13 cellular contexts compared by ENCODE assay signal in genomic region chr14:22477569-22478194, GRCh38.
DNase-seq lines count a peak whose midpoint lies in the region; ATAC-seq, FAIRE-seq and TF ChIP-seq lines count a peak whose summit lies in the region.
"Had no signal": no experiment of that assay in that cellular context is flagged by ENCODE, and none has a peak within 500 bp of the region (broad histone marks: within the 10 kb centered on the region; RNA-seq: fewer than 3 reads in every experiment).

No MANE protein-coding gene starts in this region.

- no peaks in the 10 kb centered on the region for H3K27me3 Mint-ChIP-seq in activated naive CD4-positive, alpha-beta T cell treated with anti-CD3 and anti-CD28 coated beads, Interleukin-2, amount 50 U/mL, for 24 hours

- H3K14ac ChIP-seq in H1 (ENCODE audit: insufficient read length), result no peak overlapping the region

- no peak overlapping the region for H2BK120ac ChIP-seq in H1 (replicated peaks; ENCODE audit: low read depth, low read length)

- H3K4me3 ChIP-seq in H1 (ENCODE audit: extremely low read depth in 1 of 4, insufficient read depth in 2 of 4, low read depth in 3 of 4, low read length in 4 of 4) (no peak overlapping the region), vagina (no peak overlapping the region)

- no peak for TF ChIP-seq EP300 in H1 (IDR thresholded peaks at IDR 0.05; ENCODE audit: borderline replicate concordance in 1 of 2, low read depth in 2 of 2, low read length in 2 of 2)

- H3K27me3 ChIP-seq in H1 (replicated peaks in 1 of 4; ENCODE audit: control insufficient read depth in 3 of 4, extremely low read depth in 1 of 4, insufficient read depth in 3 of 4, low read length in 3 of 4), result no peaks in the 10 kb centered on the region; a peak in 1 of 7 replicates
- no peaks in the 10 kb centered on the region for H3K27me3 ChIP-seq in vagina

- WGBS in H1 (ENCODE audit: extremely low coverage in 1 of 2, insufficient coverage in 1 of 2, insufficient read length in 1 of 2, insufficient replicate concordance in 2 of 2, low coverage in 1 of 2, low lambda C conversion rate in 2 of 2, missing lambda C conversion rate in 1 of 2), 2 experiments, result 95% methylated on average over 5 of the region's 5 CpGs; no CpG with 5 or more reads in 1 of the 2 experiments

- H3K36me3 ChIP-seq in H1 (ENCODE audit: control insufficient read depth in 2 of 4, insufficient read depth in 4 of 4, low read length in 3 of 4), result no peaks in the 10 kb centered on the region
- H3K36me3 ChIP-seq in vagina, result no peaks in the 10 kb centered on the region

- no peaks in the 10 kb centered on the region for H3K9me3 Mint-ChIP-seq in activated naive CD4-positive, alpha-beta T cell treated with anti-CD3 and anti-CD28 coated beads, Interleukin-2, amount 50 U/mL, for 24 hours
- H3K9me3 Mint-ChIP-seq in activated naive CD4-positive, alpha-beta T cell treated with anti-CD3 and anti-CD28 coated beads, Interleukin-2, amount 50 U/mL, for 72 hours, result no peaks in the 10 kb centered on the region

- H3K56ac ChIP-seq in H1 (replicated peaks; ENCODE audit: insufficient read length, low read depth, low read length), result no peak overlapping the region

- no peaks in the 10 kb centered on the region for H3K79me2 ChIP-seq in H1 (ENCODE audit: control insufficient read depth in 1 of 2, insufficient read depth in 2 of 2, low read length in 2 of 2)

- H4K91ac ChIP-seq in H1 (replicated peaks; ENCODE audit: insufficient read length, low read length), result no peak overlapping the region

- H2AK5ac ChIP-seq in H1 (ENCODE audit: low read depth, low read length), result no peak overlapping the region

- H3K36me3 Mint-ChIP-seq in activated naive CD4-positive, alpha-beta T cell treated with anti-CD3 and anti-CD28 coated beads, Interleukin-2, amount 50 U/mL, for 24 hours, result no peaks in the 10 kb centered on the region
- H3K36me3 Mint-ChIP-seq in activated naive CD4-positive, alpha-beta T cell treated with anti-CD3 and anti-CD28 coated beads, Interleukin-2, amount 50 U/mL, for 72 hours, result no peaks in the 10 kb centered on the region

- H3K4ac ChIP-seq in H1 (replicated peaks; ENCODE audit: insufficient read length, low read depth, low read length), result no peak overlapping the region

- no peaks in the 10 kb centered on the region for H3K23me2 ChIP-seq in H1 (ENCODE audit: low read depth, low read length)

- no peak for DNase-seq in activated naive CD4-positive, alpha-beta T cell treated with anti-CD3 and anti-CD28 coated beads, Interleukin-2, amount 50 U/mL, for 72 hours (ENCODE audit: low spot score in 2 of 2)
- peak; percentile 45 for DNase-seq in MV-4-11 (lab: John Stamatoyannopoulos, UW)
- no peak for DNase-seq in H1 (ENCODE audit: low read depth in 1 of 2, low spot score in 2 of 2)
- DNase-seq in vagina (ENCODE audit: extremely low spot score in 2 of 2), result no peak
- no peak for DNase-seq in GOT3 (lab: John Stamatoyannopoulos, UW)
- DNase-seq in NCI-H524 treated with DMSO at 0.1 percent for 48 hours (lab: John Stamatoyannopoulos, UW), result no peak
- DNase-seq: effector memory CD4-positive, alpha-beta T cell; GF-D8; kidney; NCI-H1092 treated with DMSO at 0.1 percent for 48 hours; right cardiac atrium had no signal

- no peak overlapping the region for H3K4me2 ChIP-seq in H1 (ENCODE audit: insufficient read depth in 1 of 2, low read depth in 2 of 2, low read length in 2 of 2)

- no peak for TF ChIP-seq RAD21 in H1 (IDR thresholded peaks at IDR 0.05 in 1 of 2, conservative IDR thresholded peaks at IDR 0.05 in 1 of 2; ENCODE audit: low read depth in 2 of 2, low read length in 2 of 2)

- peak overlapping the region; percentile 76 for H3K27ac Mint-ChIP-seq in activated naive CD4-positive, alpha-beta T cell treated with anti-CD3 and anti-CD28 coated beads, Interleukin-2, amount 50 U/mL, for 24 hours
- H3K27ac Mint-ChIP-seq in activated naive CD4-positive, alpha-beta T cell treated with anti-CD3 and anti-CD28 coated beads, Interleukin-2, amount 50 U/mL, for 72 hours, result no peak overlapping the region

- FAIRE-seq in H1 (lab: Jason Lieb, UNC), result no peak
- FAIRE-seq: kidney had no signal

- H2AFZ ChIP-seq in H1 (ENCODE audit: low read length), result no peak overlapping the region

- POLR2A ChIA-PET in H1 (lab: Charles Lee; ENCODE audit: partially characterized antibody), result no interaction called here

- no peak overlapping the region for H3K9ac ChIP-seq in H1 (replicated peaks in 1 of 4; ENCODE audit: extremely low read depth in 1 of 4, low read depth in 3 of 4, low read length in 3 of 4)

- H3K9me3 ChIP-seq in H1 (ENCODE audit: insufficient read depth in 2 of 2, low read depth in 1 of 2, low read length in 1 of 2) (no peaks in the 10 kb centered on the region), vagina (no peaks in the 10 kb centered on the region)

- ATAC-seq in activated naive CD4-positive, alpha-beta T cell treated with anti-CD3 and anti-CD28 coated beads, Interleukin-2, amount 50 U/mL, for 72 hours, result no peak
- no peak for ATAC-seq in HG03097 (IDR thresholded peaks at IDR 0.05; ENCODE audit: low FRiP score, unreplicated experiment)

- H3K18ac ChIP-seq in H1 (ENCODE audit: extremely low read depth, low read length), result peak overlapping the region; percentile 41; the same call in 1 of the 2 replicates

- H3K27ac ChIP-seq in H1 (ENCODE audit: low read depth, low read length) (no peak overlapping the region), vagina (peak overlapping the region; percentile 57)

- H4K5ac ChIP-seq in H1 (ENCODE audit: insufficient read length, low read depth, low read length), result no peak overlapping the region

- H3K4me1 ChIP-seq in H1 (replicated peaks in 1 of 4; ENCODE audit: control insufficient read depth in 3 of 4, insufficient read depth in 4 of 4, low read length in 3 of 4) (peaks cover 0 to 8% (median 5%) of the 10 kb centered on the region in 4 experiments; a peak in 4 of 7 replicates), vagina (peaks cover 66% of the 10 kb centered on the region)

- H3K4me1 Mint-ChIP-seq in activated naive CD4-positive, alpha-beta T cell treated with anti-CD3 and anti-CD28 coated beads, Interleukin-2, amount 50 U/mL, for 24 hours, result peaks cover 3% of the 10 kb centered on the region

- TF ChIP-seq POLR2A in H1 (IDR thresholded peaks at IDR 0.05; ENCODE audit: control extremely low read depth in 1 of 2, low read depth in 2 of 2, low read length in 2 of 2) (no peak), vagina (IDR thresholded peaks at IDR 0.05) (no peak)

- no peak for TF ChIP-seq CTCF in H1 (IDR thresholded peaks at IDR 0.05; ENCODE audit: control extremely low read depth in 1 of 3, insufficient read depth in 1 of 3, low read depth in 1 of 3, low read length in 3 of 3)
- no peak for TF ChIP-seq CTCF in vagina (IDR thresholded peaks at IDR 0.05)

- intact Hi-C loops in vagina (cut with DNase I), result no loop called here

- CTCF ChIA-PET in H1 (lab: Charles Lee; ENCODE audit: partially characterized antibody), result interaction anchor here (0.5 to 4.3 kb wide), 15 partner anchors 12 to 346 kb away, joined by 3 to 34 read pairs (median 3); no protein-coding TSS in a partner anchor

- H2BK12ac ChIP-seq in H1 (ENCODE audit: low read depth, low read length), result no peak overlapping the region

- H3K4me3 Mint-ChIP-seq in activated naive CD4-positive, alpha-beta T cell treated with anti-CD3 and anti-CD28 coated beads, Interleukin-2, amount 50 U/mL, for 24 hours, result peak overlapping the region; percentile 68

- H2BK20ac ChIP-seq in H1 (ENCODE audit: low read length), result no peak overlapping the region

- H4K20me1 ChIP-seq in H1 (replicated peaks in 1 of 2; ENCODE audit: control insufficient read depth in 1 of 2, insufficient read depth in 2 of 2, low read length in 2 of 2), result no peaks in the 10 kb centered on the region

- no peak overlapping the region for H4K8ac ChIP-seq in H1 (ENCODE audit: extremely low read depth, insufficient read depth, low read length)

- H2BK5ac ChIP-seq in H1 (ENCODE audit: low read depth, low read length), result no peak overlapping the region

- H2BK15ac ChIP-seq in H1 (ENCODE audit: low read length), result peak overlapping the region; percentile 62; the same call in 1 of the 2 replicates

- H3K79me1 ChIP-seq in H1 (ENCODE audit: low read depth, low read length), result no peaks in the 10 kb centered on the region

- no peak overlapping the region for H3K23ac ChIP-seq in H1 (ENCODE audit: insufficient read length)

TF ChIP-seq in H1, 55 proteins besides CTCF, POLR2A, EP300 and RAD21:
- TF ChIP-seq MAX (IDR thresholded peaks at IDR 0.05), result no peak
- TF ChIP-seq EGR1 (IDR thresholded peaks at IDR 0.05; ENCODE audit: borderline replicate concordance, low read depth, low read length), result no peak
- no peak for TF ChIP-seq BACH1 (IDR thresholded peaks at IDR 0.05; ENCODE audit: low read length)
- no peak for TF ChIP-seq CBX8 (IDR thresholded peaks at IDR 0.05; ENCODE audit: borderline replicate concordance, low read depth, low read length)
- no peak for TF ChIP-seq CEBPB (IDR thresholded peaks at IDR 0.05; ENCODE audit: low read depth, low read length)
- no peak for TF ChIP-seq SP2 (IDR thresholded peaks at IDR 0.05; ENCODE audit: low read length)
- TF ChIP-seq HDAC6 (IDR thresholded peaks at IDR 0.05; ENCODE audit: low read depth, low read length), result no peak
- TF ChIP-seq CTBP2 (IDR thresholded peaks at IDR 0.05; ENCODE audit: borderline replicate concordance, insufficient read depth, insufficient read length, low read length), result no peak
